8 cellular contexts compared by ENCODE assay signal in the genomic region with DNA sequence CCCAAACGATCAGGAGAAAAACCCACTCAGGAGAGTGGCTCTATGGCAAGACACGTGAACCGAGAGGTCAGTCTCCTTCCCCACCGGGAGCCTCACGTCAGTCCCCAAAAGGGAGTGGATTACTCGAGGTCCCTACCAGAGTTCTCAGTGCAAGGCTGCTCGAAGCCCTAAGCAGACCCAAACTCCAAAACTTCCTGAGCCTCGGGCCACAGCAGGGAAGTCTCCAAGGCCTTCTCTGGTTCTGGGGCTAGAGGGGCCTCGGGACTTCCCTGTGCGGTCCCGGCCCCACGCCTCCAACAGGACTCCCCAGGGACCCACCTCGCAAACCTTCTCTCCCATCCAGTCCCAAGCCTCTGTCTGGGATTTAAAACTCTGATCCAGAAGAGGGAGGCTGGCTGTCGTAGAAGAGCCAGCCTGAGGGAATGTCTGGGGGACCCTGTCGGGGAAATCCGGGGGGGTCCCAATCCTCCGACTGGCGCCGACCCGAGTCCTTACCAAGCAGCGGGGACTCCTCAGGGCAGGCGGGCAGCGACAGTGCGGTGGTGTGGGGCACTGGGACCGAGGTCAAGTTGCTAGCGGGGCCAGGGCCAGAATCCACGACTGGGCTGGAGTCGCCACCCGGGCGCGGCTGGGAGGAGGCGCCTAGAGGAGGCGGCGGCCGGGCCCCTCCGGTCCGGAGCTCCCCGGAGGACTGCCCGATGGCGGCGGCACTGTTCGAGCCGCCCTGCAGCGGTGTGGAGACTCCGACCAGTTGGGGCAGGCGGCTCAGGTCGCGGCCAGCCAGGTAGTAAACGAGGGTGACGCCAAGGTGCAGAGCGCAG. TPM values are rescaled to one million over a fixed set of nuclear protein-coding genes. Genes with fewer than 3 reads are reported as not detected.
DNase-seq lines count a peak whose midpoint lies in the region; ATAC-seq and TF ChIP-seq lines count a peak whose summit lies in the region.

No MANE protein-coding gene starts in this region.

- BruUV-seq in IMR-90 (replicated peaks; lab: Mats Ljungman, UMichigan) = TSS peak; percentile 80

- 0% methylated on average over 27 of the region's 51 CpGs; no CpG with 5 or more reads in 1 of the 2 experiments for WGBS in IMR-90 (ENCODE audit: extremely low coverage in 2 of 2, insufficient read length in 1 of 2), 2 experiments

- H3K4me1 ChIP-seq in IMR-90 (ENCODE audit: control insufficient read depth, insufficient read depth, low read length) (peaks cover 36% of the 10 kb centered on the region), cardiac muscle cell (ENCODE audit: low read depth) (peaks cover 48% of the 10 kb centered on the region)

- intact Hi-C loops in CD14-positive monocyte (cut with micrococcal nuclease) = loop anchor here (5.0 to 10.0 kb wide), 6 partner anchors 39 to 139 kb away; a partner anchor contains a TSS
- intact Hi-C loops in IMR-90 (cut with micrococcal nuclease) = loop anchor here (1.0 to 5.0 kb wide), 4 partner anchors 26 to 85 kb away; no protein-coding TSS in a partner anchor
- intact Hi-C loops in activated T-helper 1 cell treated with anti-CD3 and anti-CD28 coated beads, Interleukin-12 subunit alpha, Interleukin-12 subunit beta, Interleukin-2, Interleukin-4 antibody, amounts not matched to agents 30 ng/mL and 10 ng/mL and 1 ng/mL, durations not matched to agents 14 hours and 24 hours and 36 hours (cut with micrococcal nuclease) = loop anchor here (1.0 to 5.0 kb wide), 15 partner anchors 7 to 1819 kb away; a partner anchor contains a TSS

- H3K79me1 ChIP-seq in IMR-90 (ENCODE audit: low read depth in 1 of 2, low read length in 2 of 2) = peaks cover 8 to 55% of the 10 kb centered on the region in 2 experiments

- dilution Hi-C loops in IMR-90 (cut with HindIII; ENCODE audit: low sequenced_read_pairs, unreplicated experiment) = no loop called here

- H4K8ac ChIP-seq in IMR-90 (ENCODE audit: low read depth in 2 of 2, low read length in 2 of 2) = peak overlapping the region; percentile 48 to 85

- H3K18ac ChIP-seq in IMR-90 (ENCODE audit: low read depth, low read length) = peak overlapping the region; percentile 87

- no peak overlapping the region; the same call in 1 of the 2 replicates for H2BK20ac ChIP-seq in IMR-90 (ENCODE audit: low read depth, low read length)

- POLR2A ChIA-PET in IMR-90 (lab: Charles Lee; ENCODE audit: unreplicated experiment) = interaction anchor here (1.0 kb wide), 1 partner anchor 142 kb away, joined by 4 read pairs; no protein-coding TSS in a partner anchor

- H4K20me1 ChIP-seq in IMR-90 (ENCODE audit: insufficient read depth, low read length) = peaks cover 5% of the 10 kb centered on the region; the same call in 1 of the 2 replicates

- H4K5ac ChIP-seq in IMR-90 (ENCODE audit: low read depth, low read length) = peak overlapping the region; percentile 87

- in situ Hi-C loops in IMR-90 (cut with MboI; ENCODE audit: low sequenced_read_pairs) = loop anchor here (5.0 kb wide), 1 partner anchor 84 kb away; no protein-coding TSS in a partner anchor

- H3K36me3 Mint-ChIP-seq in CD14-positive monocyte = peaks cover 13 to 25% of the 10 kb centered on the region in 2 donors
- peaks cover 22% of the 10 kb centered on the region for H3K36me3 Mint-ChIP-seq in activated T-helper 1 cell treated with anti-CD3 and anti-CD28 coated beads, Interleukin-12 subunit alpha, Interleukin-12 subunit beta, Interleukin-2, Interleukin-4 antibody, amounts not matched to agents 30 ng/mL and 10 ng/mL and 1 ng/mL, durations not matched to agents 14 hours and 24 hours and 36 hours (ENCODE audit: low read depth)

- H2BK5ac ChIP-seq in IMR-90 (ENCODE audit: low read depth, low read length, poor library complexity, severe bottlenecking) = peak overlapping the region; percentile 94

- H3K27ac Mint-ChIP-seq in CD14-positive monocyte = peak overlapping the region; percentile 93 to 100 (median 99)
- peak overlapping the region; percentile 92 for H3K27ac Mint-ChIP-seq in activated T-helper 1 cell treated with anti-CD3 and anti-CD28 coated beads, Interleukin-12 subunit alpha, Interleukin-12 subunit beta, Interleukin-2, Interleukin-4 antibody, amounts not matched to agents 30 ng/mL and 10 ng/mL and 1 ng/mL, durations not matched to agents 14 hours and 24 hours and 36 hours

- H3K27me3 Mint-ChIP-seq in CD14-positive monocyte (ENCODE audit: low read depth in 3 of 3) = peaks cover 0 to 2% (median 0%) of the 10 kb centered on the region in 3 donors
- no peaks in the 10 kb centered on the region for H3K27me3 Mint-ChIP-seq in activated T-helper 1 cell treated with anti-CD3 and anti-CD28 coated beads, Interleukin-12 subunit alpha, Interleukin-12 subunit beta, Interleukin-2, Interleukin-4 antibody, amounts not matched to agents 30 ng/mL and 10 ng/mL and 1 ng/mL, durations not matched to agents 14 hours and 24 hours and 36 hours (ENCODE audit: insufficient read depth)

- H3K9me3 ChIP-seq in IMR-90 (ENCODE audit: control insufficient read depth, insufficient read depth, low read length) (no peaks in the 10 kb centered on the region), cardiac muscle cell (ENCODE audit: low read depth) (no peaks in the 10 kb centered on the region)

- peak overlapping the region; percentile 87 for H3K4ac ChIP-seq in IMR-90 (ENCODE audit: low read depth, low read length)

- peak overlapping the region; percentile 87 for H4K91ac ChIP-seq in IMR-90 (ENCODE audit: insufficient read depth, low read depth, low read length)

- H3K27me3 ChIP-seq in IMR-90 (ENCODE audit: control insufficient read depth, insufficient read depth, low read length) (no peaks in the 10 kb centered on the region), cardiac muscle cell (no peaks in the 10 kb centered on the region)

- no peak; the same call in 1 of the 2 replicates for TF ChIP-seq RAD21 in IMR-90 (IDR thresholded peaks at IDR 0.05; ENCODE audit: low read length)

- CTCF ChIA-PET in IMR-90 (lab: Yijun Ruan, JAX) = no interaction called here

- ATAC-seq in GM21381 (IDR thresholded peaks at IDR 0.05; ENCODE audit: unreplicated experiment) (peak; percentile 0), IMR-90 (ENCODE audit: low read depth) (peak; percentile 44)

- peak overlapping the region; percentile 93 for H3K14ac ChIP-seq in IMR-90 (replicated peaks; ENCODE audit: low read depth, low read length)

- H3K4me3 Mint-ChIP-seq in CD14-positive monocyte = peak overlapping the region; percentile 97 to 99
- peak overlapping the region; percentile 95 for H3K4me3 Mint-ChIP-seq in activated T-helper 1 cell treated with anti-CD3 and anti-CD28 coated beads, Interleukin-12 subunit alpha, Interleukin-12 subunit beta, Interleukin-2, Interleukin-4 antibody, amounts not matched to agents 30 ng/mL and 10 ng/mL and 1 ng/mL, durations not matched to agents 14 hours and 24 hours and 36 hours

- peak overlapping the region; percentile 100 for H3K4me3 ChIP-seq in IMR-90 (ENCODE audit: insufficient read depth, low read depth, low read length)
- H3K4me3 ChIP-seq in cardiac muscle cell = peak overlapping the region; percentile 64
- peak overlapping the region; percentile 85 for H3K4me3 ChIP-seq in retinal pigment epithelial cell (ENCODE audit: low read length)

- H2BK120ac ChIP-seq in IMR-90 (ENCODE audit: low read depth, low read length) = peak overlapping the region; percentile 26

- H2AK5ac ChIP-seq in IMR-90 (ENCODE audit: low read depth, low read length) = peak overlapping the region; percentile 84

- H2AK9ac ChIP-seq in IMR-90 (replicated peaks; ENCODE audit: low read depth, low read length, poor library complexity) = peak overlapping the region; percentile 99

- H3K36me3 ChIP-seq in IMR-90 (ENCODE audit: control insufficient read depth, insufficient read depth, low read length) (no peaks in the 10 kb centered on the region), cardiac muscle cell (no peaks in the 10 kb centered on the region)

- no peak; the same call in 1 of the 2 replicates for TF ChIP-seq POLR2A in IMR-90 (IDR thresholded peaks at IDR 0.05; ENCODE audit: low read depth, low read length)

- TF ChIP-seq CTCF in CD14-positive monocyte (IDR thresholded peaks at IDR 0.05) (no peak), IMR-90 (conservative IDR thresholded peaks at IDR 0.05; ENCODE audit: low read depth, low read length) (no peak), cardiac muscle cell (IDR thresholded peaks at IDR 0.05; ENCODE audit: low read depth, low read length) (no peak), retinal pigment epithelial cell (conservative IDR thresholded peaks at IDR 0.05; ENCODE audit: low read depth, low read length) (no peak)

- peak overlapping the region; percentile 88 for H3K56ac ChIP-seq in IMR-90 (ENCODE audit: extremely low read depth, insufficient read depth, low read length)

- peak overlapping the region; percentile 95 for H2AFZ ChIP-seq in IMR-90 (replicated peaks; ENCODE audit: low read length, poor library complexity)

- H3K9ac ChIP-seq in IMR-90 (ENCODE audit: low read depth, low read length) = peak overlapping the region; percentile 96

- H3K23ac ChIP-seq in IMR-90 (ENCODE audit: low read depth, low read length) = peak overlapping the region; percentile 95

- H3K9me3 Mint-ChIP-seq in CD14-positive monocyte = peaks cover 0 to 5% (median 0%) of the 10 kb centered on the region in 7 donors
- H3K9me3 Mint-ChIP-seq in activated T-helper 1 cell treated with anti-CD3 and anti-CD28 coated beads, Interleukin-12 subunit alpha, Interleukin-12 subunit beta, Interleukin-2, Interleukin-4 antibody, amounts not matched to agents 30 ng/mL and 10 ng/mL and 1 ng/mL, durations not matched to agents 14 hours and 24 hours and 36 hours = no peaks in the 10 kb centered on the region

- peak overlapping the region; percentile 68; the same call in 2 of the 3 replicates for H2BK15ac ChIP-seq in IMR-90 (ENCODE audit: low read depth, low read length)

- peaks cover 66% of the 10 kb centered on the region for H3K4me1 Mint-ChIP-seq in CD14-positive monocyte
- H3K4me1 Mint-ChIP-seq in activated T-helper 1 cell treated with anti-CD3 and anti-CD28 coated beads, Interleukin-12 subunit alpha, Interleukin-12 subunit beta, Interleukin-2, Interleukin-4 antibody, amounts not matched to agents 30 ng/mL and 10 ng/mL and 1 ng/mL, durations not matched to agents 14 hours and 24 hours and 36 hours (ENCODE audit: low read depth) = peaks cover 74% of the 10 kb centered on the region

- peaks cover 22% of the 10 kb centered on the region for H3K9me1 ChIP-seq in IMR-90 (ENCODE audit: insufficient read depth, low read length)

- peak overlapping the region; percentile 95 for H3K4me2 ChIP-seq in IMR-90 (ENCODE audit: low read depth, low read length)

- DNase-seq in CD14-positive monocyte (ENCODE audit: low spot score) = no peak
- DNase-seq in IMR-90 = no peak
- DNase-seq in activated T-helper 1 cell treated with anti-CD3 and anti-CD28 coated beads, Interleukin-12 subunit alpha, Interleukin-12 subunit beta, Interleukin-2, Interleukin-4 antibody, amounts not matched to agents 30 ng/mL and 10 ng/mL and 1 ng/mL, durations not matched to agents 14 hours and 24 hours and 36 hours (ENCODE audit: low spot score) = no peak
- DNase-seq in cardiac muscle cell (ENCODE audit: low read depth in 1 of 2, low spot score in 1 of 2) = peak in 1 of 2 donors; percentile 59
- no peak for DNase-seq in retinal pigment epithelial cell (ENCODE audit: low read depth)
- DNase-seq in NCI-H2029 (lab: John Stamatoyannopoulos, UW) = no peak
- no peak for DNase-seq in NCI-H2081 treated with DMSO at 0.1 percent for 48 hours (lab: John Stamatoyannopoulos, UW)

- H3K27ac ChIP-seq in IMR-90 (ENCODE audit: insufficient read depth, low read length) = peak overlapping the region; percentile 99
- H3K27ac ChIP-seq in cardiac muscle cell = peak overlapping the region; percentile 88

RNA-seq across cellular contexts. Expression of a gene that starts 0.7 kb away (rescaled TPM):
- polyA plus RNA-seq in CD14-positive monocyte (10 to 100 TPM; 27.6 to 38.6 TPM), IMR-90 (2012; rRNA removed) (37.6 and 37.8 TPM in 2 replicates), cardiac muscle cell (22.1 and 30.0 TPM in 2 replicates)
- total RNA-seq in IMR-90 (2012; rRNA removed) (8.8 and 11.9 TPM in 2 replicates), cardiac muscle cell (24.8 and 33.6 TPM in 2 replicates)
- 28.7 and 34.0 TPM in 2 replicates for polyA plus RNA-seq in IMR-90 (2012; cell fraction: cytosol; rRNA removed)
- polyA plus RNA-seq in IMR-90 (2012; cell fraction: nucleus; rRNA removed; ENCODE audit: low replicate concordance) = 15.4 and 23.3 TPM in 2 replicates
- 64.4 and 66.5 TPM in 2 replicates for total RNA-seq in activated T-helper 1 cell treated with anti-CD3 and anti-CD28 coated beads, Interleukin-12 subunit alpha, Interleukin-12 subunit beta, Interleukin-2, Interleukin-4 antibody, amounts not matched to agents 30 ng/mL and 10 ng/mL and 1 ng/mL, durations not matched to agents 14 hours and 24 hours and 36 hours
